18 cellular contexts compared by ENCODE assay signal in genomic region chr9:3342159-3342777, GRCh38.
DNase-seq lines count a peak whose midpoint lies in the region; ATAC-seq lines count a peak whose summit lies in the region.
"Had no signal": no experiment of that assay in that cellular context is flagged by ENCODE, and none has a peak within 500 bp of the region (broad histone marks: within the 10 kb centered on the region; RNA-seq: fewer than 3 reads in every experiment).

No MANE protein-coding gene starts in this region.

- no peak for DNase-seq in activated naive CD4-positive, alpha-beta T cell treated with anti-CD3 and anti-CD28 coated beads, Interleukin-2, amount 50 U/mL, for 72 hours (ENCODE audit: low spot score in 2 of 2)
- DNase-seq in activated naive CD4-positive, alpha-beta T cell treated with Interleukin-2 at 50 U/mL for 16 hours, result no peak
- DNase-seq in activated T-helper 1 cell treated with anti-CD3 and anti-CD28 coated beads, Interleukin-12 subunit alpha, Interleukin-12 subunit beta, Interleukin-2, Interleukin-4 antibody, amounts not matched to agents 30 ng/mL and 10 ng/mL and 1 ng/mL, durations not matched to agents 14 hours and 24 hours and 36 hours (ENCODE audit: low spot score), result no peak
- peak; percentile 80 for DNase-seq in fibroblast of peridontal ligament (ENCODE audit: extremely low read depth)
- DNase-seq in stimulated activated naive CD4-positive, alpha-beta T cell treated with Interleukin-2 at 50 U/mL for 16 hours (lab: John Stamatoyannopoulos, UW), result no peak
- no peak for DNase-seq in COR-L47 (lab: John Stamatoyannopoulos, UW)
- DNase-seq in cortex of kidney (lab: John Stamatoyannopoulos, UW), result no peak
- DNase-seq in NCI-H69 (lab: John Stamatoyannopoulos, UW), result no peak
- DNase-seq: activated B cell treated with CpG ODN at 0.5 μM for 24 hours, DMS153, hypothalamus, KBM-7, left ventricle myocardium inferior, NCI-H1694 treated with DMSO at 0.1 percent for 48 hours, NCI-H524 treated with DMSO at 0.1 percent for 48 hours, Peyer's patch, posterior cingulate gyrus, T-helper 1 cell had no signal

- peaks cover 25% of the 10 kb centered on the region for H3K4me1 Mint-ChIP-seq in activated T-helper 1 cell treated with anti-CD3 and anti-CD28 coated beads, Interleukin-12 subunit alpha, Interleukin-12 subunit beta, Interleukin-2, Interleukin-4 antibody, amounts not matched to agents 30 ng/mL and 10 ng/mL and 1 ng/mL, durations not matched to agents 14 hours and 24 hours and 36 hours (ENCODE audit: low read depth)
- H3K4me1 Mint-ChIP-seq: activated B cell treated with CpG ODN at 0.5 μM for 24 hours had no signal

- peak; percentile 88 for ATAC-seq in activated naive CD4-positive, alpha-beta T cell treated with anti-CD3 and anti-CD28 coated beads, Interleukin-2, amount 50 U/mL, for 72 hours

- no peak overlapping the region for H3K4me3 Mint-ChIP-seq in activated T-helper 1 cell treated with anti-CD3 and anti-CD28 coated beads, Interleukin-12 subunit alpha, Interleukin-12 subunit beta, Interleukin-2, Interleukin-4 antibody, amounts not matched to agents 30 ng/mL and 10 ng/mL and 1 ng/mL, durations not matched to agents 14 hours and 24 hours and 36 hours
- H3K4me3 Mint-ChIP-seq: activated B cell treated with CpG ODN at 0.5 μM for 24 hours had no signal

- H3K9me3 Mint-ChIP-seq in activated naive CD4-positive, alpha-beta T cell treated with anti-CD3 and anti-CD28 coated beads, Interleukin-2, amount 50 U/mL, for 72 hours, result no peaks in the 10 kb centered on the region
- no peaks in the 10 kb centered on the region for H3K9me3 Mint-ChIP-seq in activated T-helper 1 cell treated with anti-CD3 and anti-CD28 coated beads, Interleukin-12 subunit alpha, Interleukin-12 subunit beta, Interleukin-2, Interleukin-4 antibody, amounts not matched to agents 30 ng/mL and 10 ng/mL and 1 ng/mL, durations not matched to agents 14 hours and 24 hours and 36 hours

- H3K36me3 Mint-ChIP-seq in activated naive CD4-positive, alpha-beta T cell treated with anti-CD3 and anti-CD28 coated beads, Interleukin-2, amount 50 U/mL, for 72 hours, result peaks cover 0 to 24% of the 10 kb centered on the region in 2 donors
- H3K36me3 Mint-ChIP-seq in activated T-helper 1 cell treated with anti-CD3 and anti-CD28 coated beads, Interleukin-12 subunit alpha, Interleukin-12 subunit beta, Interleukin-2, Interleukin-4 antibody, amounts not matched to agents 30 ng/mL and 10 ng/mL and 1 ng/mL, durations not matched to agents 14 hours and 24 hours and 36 hours (ENCODE audit: low read depth), result peaks cover 2% of the 10 kb centered on the region

- intact Hi-C loops in activated T-helper 1 cell treated with anti-CD3 and anti-CD28 coated beads, Interleukin-12 subunit alpha, Interleukin-12 subunit beta, Interleukin-2, Interleukin-4 antibody, amounts not matched to agents 30 ng/mL and 10 ng/mL and 1 ng/mL, durations not matched to agents 14 hours and 24 hours and 36 hours (cut with micrococcal nuclease), result loop anchor here (1.0 kb wide), 1 partner anchor 44 kb away; no protein-coding TSS in a partner anchor

- H3K27me3 Mint-ChIP-seq in activated T-helper 1 cell treated with anti-CD3 and anti-CD28 coated beads, Interleukin-12 subunit alpha, Interleukin-12 subunit beta, Interleukin-2, Interleukin-4 antibody, amounts not matched to agents 30 ng/mL and 10 ng/mL and 1 ng/mL, durations not matched to agents 14 hours and 24 hours and 36 hours (ENCODE audit: insufficient read depth), result no peaks in the 10 kb centered on the region
- H3K27me3 Mint-ChIP-seq: activated B cell treated with CpG ODN at 0.5 μM for 24 hours had no signal

- H3K27ac Mint-ChIP-seq in activated naive CD4-positive, alpha-beta T cell treated with anti-CD3 and anti-CD28 coated beads, Interleukin-2, amount 50 U/mL, for 72 hours, result peak overlapping the region; percentile 38 to 77
- peak overlapping the region; percentile 76 for H3K27ac Mint-ChIP-seq in activated T-helper 1 cell treated with anti-CD3 and anti-CD28 coated beads, Interleukin-12 subunit alpha, Interleukin-12 subunit beta, Interleukin-2, Interleukin-4 antibody, amounts not matched to agents 30 ng/mL and 10 ng/mL and 1 ng/mL, durations not matched to agents 14 hours and 24 hours and 36 hours
- H3K27ac Mint-ChIP-seq: activated B cell treated with CpG ODN at 0.5 μM for 24 hours had no signal
